Comparison of ENCODE assay signal across 1 cellular context in genomic region chr15:78539464-78540134, GRCh38.
TF ChIP-seq lines count a peak whose summit lies in the region.

No MANE protein-coding gene starts in this region.

TF ChIP-seq in IMR-90, 13 proteins besides CTCF, POLR2A, EP300 and RAD21:
- TF ChIP-seq MAFK (IDR thresholded peaks at IDR 0.05; ENCODE audit: low read depth, low read length): peak; percentile 67
